Comparison of ENCODE assay signal across 8 cellular contexts in the genomic region with DNA sequence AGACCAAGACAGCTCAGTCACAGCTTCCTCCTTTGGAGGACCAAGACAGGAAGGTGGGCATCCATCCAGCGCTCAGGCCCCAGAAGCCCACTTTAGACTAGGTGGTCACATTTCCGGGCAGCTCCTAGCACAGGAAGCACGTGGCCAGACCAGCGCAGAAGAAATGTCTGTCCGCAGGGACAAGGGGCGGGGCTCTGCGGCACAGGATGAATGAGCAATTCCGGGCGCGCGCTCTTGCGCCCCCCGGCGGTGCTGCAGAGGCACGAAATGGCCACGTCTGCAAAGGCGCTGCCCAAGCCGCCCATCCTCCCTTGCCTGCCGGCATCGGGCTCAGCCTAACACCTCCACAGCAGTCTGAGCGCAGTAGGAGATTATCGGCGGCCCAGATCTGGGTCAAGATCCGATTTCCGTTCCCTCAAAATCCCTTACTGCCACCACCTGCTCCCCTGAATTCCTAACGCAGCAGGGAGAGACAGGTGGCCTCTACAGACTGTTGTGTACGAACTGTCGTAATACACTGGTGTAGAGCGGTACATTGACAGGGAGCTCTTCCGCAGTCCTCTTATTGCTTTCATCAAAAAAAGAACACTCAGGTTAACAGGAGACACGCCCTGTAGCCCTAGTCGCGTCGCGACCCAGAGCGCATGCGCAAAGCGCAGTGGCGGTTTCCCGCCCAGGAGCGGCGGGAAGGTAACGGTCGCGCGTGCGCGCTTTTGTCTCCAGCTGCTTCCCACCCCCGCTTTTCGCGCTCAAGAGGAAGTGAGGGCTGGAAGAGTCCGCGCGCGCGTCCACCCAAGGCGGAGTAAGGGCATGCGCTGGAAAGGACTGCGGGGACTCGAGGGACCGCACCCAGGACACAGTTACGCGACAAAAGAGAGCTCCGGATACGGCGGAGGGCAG. TPM values are rescaled to one million over a fixed set of nuclear protein-coding genes. Genes with fewer than 3 reads are reported as not detected.
DNase-seq lines count a peak whose midpoint lies in the region; ATAC-seq and TF ChIP-seq lines count a peak whose summit lies in the region.

No MANE protein-coding gene starts in this region.

- peaks cover 48% of the 10 kb centered on the region for H3K36me3 Mint-ChIP-seq in activated T-helper 2 cell treated with anti-CD3 and anti-CD28 coated beads, Interferon-gamma antibody, Interleukin-2, Interleukin-4, amounts not matched to agents 10 μg/mL and 5 μg/mL and 100 μg/mL, durations not matched to agents 14 hours and 24 hours and 36 hours (ENCODE audit: low read depth)
- H3K36me3 Mint-ChIP-seq in natural killer cell treated with Interleukin-12 subunit alpha and Interleukin-12 subunit beta and Interleukin-15 and Interleukin-18, amount 100 ng/mL, for 72 hours, result peaks cover 22% of the 10 kb centered on the region

- peak; percentile 81 to 83 for ATAC-seq in natural killer cell treated with Interleukin-12 subunit alpha and Interleukin-12 subunit beta and Interleukin-15 and Interleukin-18, amount 100 ng/mL, for 72 hours

- no peaks in the 10 kb centered on the region for H3K9me3 Mint-ChIP-seq in activated T-helper 2 cell treated with anti-CD3 and anti-CD28 coated beads, Interferon-gamma antibody, Interleukin-2, Interleukin-4, amounts not matched to agents 10 μg/mL and 5 μg/mL and 100 μg/mL, durations not matched to agents 14 hours and 24 hours and 36 hours
- no peaks in the 10 kb centered on the region for H3K9me3 Mint-ChIP-seq in natural killer cell treated with Interleukin-12 subunit alpha and Interleukin-12 subunit beta and Interleukin-15 and Interleukin-18, amount 100 ng/mL, for 72 hours

- DNase-seq in ELF-1 (ENCODE audit: low read depth, low spot score) (peak; percentile 96), H4 (ENCODE audit: low spot score) (peak; percentile 94), RPMI8226 (peak; percentile 97), fibroblast of peridontal ligament (ENCODE audit: extremely low read depth) (peak; percentile 89)
- DNase-seq in activated T-helper 2 cell treated with anti-CD3 and anti-CD28 coated beads, Interferon-gamma antibody, Interleukin-2, Interleukin-4, amounts not matched to agents 10 μg/mL and 5 μg/mL and 100 μg/mL, durations not matched to agents 14 hours and 24 hours and 36 hours (ENCODE audit: low spot score), result peak; percentile 92
- peak; percentile 96 for DNase-seq in natural killer cell treated with Interleukin-12 subunit alpha and Interleukin-12 subunit beta and Interleukin-15 and Interleukin-18, amount 100 ng/mL, for 72 hours (ENCODE audit: low spot score)
- peak; percentile 90 to 97 (median 93) for DNase-seq in stimulated activated naive CD4-positive, alpha-beta T cell (lab: John Stamatoyannopoulos, UW)

- H3K4me3 Mint-ChIP-seq in activated T-helper 2 cell treated with anti-CD3 and anti-CD28 coated beads, Interferon-gamma antibody, Interleukin-2, Interleukin-4, amounts not matched to agents 10 μg/mL and 5 μg/mL and 100 μg/mL, durations not matched to agents 14 hours and 24 hours and 36 hours (ENCODE audit: low read depth), result peak overlapping the region; percentile 98
- peak overlapping the region; percentile 92 for H3K4me3 Mint-ChIP-seq in natural killer cell treated with Interleukin-12 subunit alpha and Interleukin-12 subunit beta and Interleukin-15 and Interleukin-18, amount 100 ng/mL, for 72 hours

- peak overlapping the region; percentile 98 for H3K27ac Mint-ChIP-seq in activated T-helper 2 cell treated with anti-CD3 and anti-CD28 coated beads, Interferon-gamma antibody, Interleukin-2, Interleukin-4, amounts not matched to agents 10 μg/mL and 5 μg/mL and 100 μg/mL, durations not matched to agents 14 hours and 24 hours and 36 hours
- peak overlapping the region; percentile 98 to 100 for H3K27ac Mint-ChIP-seq in natural killer cell treated with Interleukin-12 subunit alpha and Interleukin-12 subunit beta and Interleukin-15 and Interleukin-18, amount 100 ng/mL, for 72 hours

- TF ChIP-seq CTCF in LNCAP (IDR thresholded peaks at IDR 0.05), result peak; percentile 95

- peaks cover 38% of the 10 kb centered on the region for H3K4me1 Mint-ChIP-seq in activated T-helper 2 cell treated with anti-CD3 and anti-CD28 coated beads, Interferon-gamma antibody, Interleukin-2, Interleukin-4, amounts not matched to agents 10 μg/mL and 5 μg/mL and 100 μg/mL, durations not matched to agents 14 hours and 24 hours and 36 hours (ENCODE audit: low read depth)
- H3K4me1 Mint-ChIP-seq in natural killer cell treated with Interleukin-12 subunit alpha and Interleukin-12 subunit beta and Interleukin-15 and Interleukin-18, amount 100 ng/mL, for 72 hours (ENCODE audit: low read depth in 2 of 2), result peaks cover 41 to 43% of the 10 kb centered on the region in 2 donors

- H3K27me3 Mint-ChIP-seq in activated T-helper 2 cell treated with anti-CD3 and anti-CD28 coated beads, Interferon-gamma antibody, Interleukin-2, Interleukin-4, amounts not matched to agents 10 μg/mL and 5 μg/mL and 100 μg/mL, durations not matched to agents 14 hours and 24 hours and 36 hours (ENCODE audit: low read depth), result no peaks in the 10 kb centered on the region
- H3K27me3 Mint-ChIP-seq in natural killer cell treated with Interleukin-12 subunit alpha and Interleukin-12 subunit beta and Interleukin-15 and Interleukin-18, amount 100 ng/mL, for 72 hours, result no peaks in the 10 kb centered on the region

- intact Hi-C loops in activated T-helper 2 cell treated with anti-CD3 and anti-CD28 coated beads, Interferon-gamma antibody, Interleukin-2, Interleukin-4, amounts not matched to agents 10 μg/mL and 5 μg/mL and 100 μg/mL, durations not matched to agents 14 hours and 24 hours and 36 hours (cut with micrococcal nuclease), result loop anchor here (1.0 to 5.0 kb wide), 10 partner anchors 20 to 612 kb away; partner anchors contain the start of genes DDX23, KMT2D, LMBR1L and PRKAG1

RNA-seq across cellular contexts. Expression of gene TUBA1B, which starts 0.8 kb away (rescaled TPM):
- 3,840 and 4,099 TPM in 2 replicates for total RNA-seq in H4 (2014; rRNA removed; shearing (Covaris generic))
- 1,902 and 1,926 TPM in 2 replicates for total RNA-seq in activated T-helper 2 cell treated with anti-CD3 and anti-CD28 coated beads, Interferon-gamma antibody, Interleukin-2, Interleukin-4, amounts not matched to agents 10 μg/mL and 5 μg/mL and 100 μg/mL, durations not matched to agents 14 hours and 24 hours and 36 hours
- 1,000 to 10,000 TPM; 1,825 to 2,159 TPM for total RNA-seq in natural killer cell treated with Interleukin-12 subunit alpha and Interleukin-12 subunit beta and Interleukin-15 and Interleukin-18, amount 100 ng/mL, for 72 hours

RNA-seq across cellular contexts. Expression of gene LMBR1L, which starts 19.8 kb away (rescaled TPM):
- total RNA-seq in H4 (2014; rRNA removed; shearing (Covaris generic)), result 10.6 and 27.3 TPM in 2 replicates
- 47.1 and 53.5 TPM in 2 replicates for total RNA-seq in activated T-helper 2 cell treated with anti-CD3 and anti-CD28 coated beads, Interferon-gamma antibody, Interleukin-2, Interleukin-4, amounts not matched to agents 10 μg/mL and 5 μg/mL and 100 μg/mL, durations not matched to agents 14 hours and 24 hours and 36 hours
- 10 to 100 TPM; 55.4 to 74.9 TPM for total RNA-seq in natural killer cell treated with Interleukin-12 subunit alpha and Interleukin-12 subunit beta and Interleukin-15 and Interleukin-18, amount 100 ng/mL, for 72 hours

RNA-seq across cellular contexts. Expression of gene DHH, which starts 35.8 kb away (rescaled TPM):
- 0.02 TPM in 1 of 2 replicates, not detected in the other for total RNA-seq in H4 (2014; rRNA removed; shearing (Covaris generic))
- not detected in 2 replicates for total RNA-seq in activated T-helper 2 cell treated with anti-CD3 and anti-CD28 coated beads, Interferon-gamma antibody, Interleukin-2, Interleukin-4, amounts not matched to agents 10 μg/mL and 5 μg/mL and 100 μg/mL, durations not matched to agents 14 hours and 24 hours and 36 hours
- under 1 TPM; 0.24 to 0.31 TPM for total RNA-seq in natural killer cell treated with Interleukin-12 subunit alpha and Interleukin-12 subunit beta and Interleukin-15 and Interleukin-18, amount 100 ng/mL, for 72 hours

RNA-seq across cellular contexts. Expression of gene TUBA1A, which starts 58.5 kb away (rescaled TPM):
- 403 and 523 TPM in 2 replicates for total RNA-seq in H4 (2014; rRNA removed; shearing (Covaris generic))
- 86.9 and 94.0 TPM in 2 replicates for total RNA-seq in activated T-helper 2 cell treated with anti-CD3 and anti-CD28 coated beads, Interferon-gamma antibody, Interleukin-2, Interleukin-4, amounts not matched to agents 10 μg/mL and 5 μg/mL and 100 μg/mL, durations not matched to agents 14 hours and 24 hours and 36 hours
- total RNA-seq in natural killer cell treated with Interleukin-12 subunit alpha and Interleukin-12 subunit beta and Interleukin-15 and Interleukin-18, amount 100 ng/mL, for 72 hours, result 10 to 100 TPM; 30.8 to 53.5 TPM

Comparison
In these comparisons a context has a peak if more than half of its experiments do, and no peak if none do; other contexts are left out.
1. Peak in every context shown above with its lines: DNase-seq and ATAC-seq.